ENCODE assay signal across 9 cellular contexts in the genomic region with DNA sequence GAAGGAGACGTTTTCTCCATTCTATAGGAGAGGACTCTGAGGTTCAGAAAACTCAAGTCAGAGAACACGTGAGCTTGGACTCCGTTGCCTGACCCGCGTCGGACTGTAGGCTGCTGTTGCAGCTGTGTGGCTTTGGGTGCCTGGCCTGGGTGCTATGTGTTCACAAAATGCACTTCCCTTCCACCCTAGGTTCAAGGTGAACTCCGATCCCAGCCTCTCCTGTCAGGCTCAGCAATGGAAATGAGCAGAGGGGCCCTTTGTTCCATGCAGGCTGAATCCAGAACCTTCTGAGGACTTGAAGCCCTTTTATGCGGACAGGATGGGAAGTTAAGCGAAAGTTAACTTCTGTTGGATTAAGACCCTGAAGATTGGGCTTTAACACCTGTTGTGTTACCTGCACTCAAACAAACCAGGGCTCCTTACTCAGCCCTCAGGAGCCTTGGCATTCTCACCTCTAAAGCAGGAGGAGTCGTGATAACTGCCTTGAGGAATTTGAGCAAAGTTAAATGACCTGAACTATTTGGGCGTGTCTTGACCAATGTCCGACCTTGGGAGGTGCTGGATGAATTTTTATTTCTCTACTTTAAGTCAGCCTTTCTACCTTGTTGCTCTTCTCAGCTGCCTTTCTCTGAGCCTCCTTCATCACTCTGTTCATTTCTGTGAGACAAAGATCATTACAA. TPM values are rescaled to one million over a fixed set of nuclear protein-coding genes. Genes with fewer than 3 reads are reported as not detected.
"Had no signal": no experiment of that assay in that cellular context is flagged by ENCODE, and none has a peak within 500 bp of the region (broad histone marks: within the 10 kb centered on the region; RNA-seq: fewer than 3 reads in every experiment).

No MANE protein-coding gene starts in this region.

RNA-seq across cellular contexts. Expression of a gene that starts 23.8 kb away (rescaled TPM):
- total RNA-seq: left ventricle myocardium inferior, lower lobe of right lung, omental fat pad, psoas muscle, sigmoid colon, thoracic aorta, transverse colon, urinary bladder had no signal

RNA-seq across cellular contexts. Expression of a gene that starts 57.5 kb away (rescaled TPM):
- total RNA-seq: left ventricle myocardium inferior, lower lobe of right lung, omental fat pad, psoas muscle, sigmoid colon, stomach, thoracic aorta, transverse colon, urinary bladder had no signal
